ENCODE assay signal across 8 cellular contexts in genomic region chr6:141326426-141326825, GRCh38.
DNase-seq lines count a peak whose midpoint lies in the region; ATAC-seq and TF ChIP-seq lines count a peak whose summit lies in the region.

No MANE protein-coding gene starts in this region.

- ATAC-seq in HG03439 (IDR thresholded peaks at IDR 0.05; ENCODE audit: unreplicated experiment) = peak; percentile 88

- no peaks in the 10 kb centered on the region for H3K4me1 ChIP-seq in Peyer's patch

- peak; percentile 98 for DNase-seq in EL
- DNase-seq in activated CD4-positive, alpha-beta T cell treated with anti-CD3 and anti-CD28 coated beads, Interleukin-2, amount 10 ng/mL, durations not matched to agents 7 days and 5 days = peak; percentile 20
- DNase-seq in fibroblast of the conjunctiva (ENCODE audit: low read depth) = peak; percentile 94
- DNase-seq in stimulated activated CD4-positive, alpha-beta T cell treated with anti-CD3 and anti-CD28 coated beads, Interleukin-15, amount 100 ng/mL, for 24 hours = peak; percentile 59
- no peak for DNase-seq in Kasumi-1 (lab: John Stamatoyannopoulos, UW)
- DNase-seq in SKM-1 (lab: John Stamatoyannopoulos, UW; ENCODE audit: unreplicated experiment) = no peak
- DNase-seq in Peyer's patch = no peak

- H3K27me3 Mint-ChIP-seq in activated CD4-positive, alpha-beta T cell treated with anti-CD3 and anti-CD28 coated beads, Interleukin-2, amount 10 ng/mL, durations not matched to agents 7 days and 5 days = no peaks in the 10 kb centered on the region

- H3K9me3 Mint-ChIP-seq in activated CD4-positive, alpha-beta T cell treated with anti-CD3 and anti-CD28 coated beads, Interleukin-2, amount 10 ng/mL, durations not matched to agents 7 days and 5 days = no peaks in the 10 kb centered on the region

- CTCF ChIA-PET in activated CD4-positive, alpha-beta T cell treated with anti-CD3 and anti-CD28 coated beads, Interleukin-2, amount 10 ng/mL, durations not matched to agents 7 days and 5 days (lab: Charles Lee) = interaction anchor here (0.8 kb wide), 1 partner anchor 235 kb away, joined by 4 read pairs; no protein-coding TSS in a partner anchor

- H3K36me3 ChIP-seq in Peyer's patch = no peaks in the 10 kb centered on the region

- H3K4me3 ChIP-seq in Peyer's patch = peak overlapping the region in 1 of 4 donors; percentile 10

- no peak for TF ChIP-seq POLR2A in Peyer's patch (IDR thresholded peaks at IDR 0.05)

- no peak for TF ChIP-seq CTCF in Peyer's patch (IDR thresholded peaks at IDR 0.05)

- POLR2A ChIA-PET in activated CD4-positive, alpha-beta T cell treated with anti-CD3 and anti-CD28 coated beads, Interleukin-2, amount 10 ng/mL, durations not matched to agents 7 days and 5 days (lab: Charles Lee) = no interaction called here

- H3K36me3 Mint-ChIP-seq in activated CD4-positive, alpha-beta T cell treated with anti-CD3 and anti-CD28 coated beads, Interleukin-2, amount 10 ng/mL, durations not matched to agents 7 days and 5 days (ENCODE audit: low read depth) = no peaks in the 10 kb centered on the region

- H3K27ac ChIP-seq in Peyer's patch = no peak overlapping the region

- no peak overlapping the region for H3K4me3 Mint-ChIP-seq in activated CD4-positive, alpha-beta T cell treated with anti-CD3 and anti-CD28 coated beads, Interleukin-2, amount 10 ng/mL, durations not matched to agents 7 days and 5 days

- no peak overlapping the region for H3K27ac Mint-ChIP-seq in activated CD4-positive, alpha-beta T cell treated with anti-CD3 and anti-CD28 coated beads, Interleukin-2, amount 10 ng/mL, durations not matched to agents 7 days and 5 days

- H3K4me1 Mint-ChIP-seq in activated CD4-positive, alpha-beta T cell treated with anti-CD3 and anti-CD28 coated beads, Interleukin-2, amount 10 ng/mL, durations not matched to agents 7 days and 5 days = peaks cover 8% of the 10 kb centered on the region

- H3K9me3 ChIP-seq in Peyer's patch = no peaks in the 10 kb centered on the region

- H3K27me3 ChIP-seq in Peyer's patch = no peaks in the 10 kb centered on the region

Comparison
In these comparisons a context has a peak if more than half of its experiments do, and no peak if none do; other contexts are left out.
1. DNase-seq: peak in EL (single experiment), activated CD4-positive, alpha-beta T cell treated with anti-CD3 and anti-CD28 coated beads, Interleukin-2, amount 10 ng/mL, durations not matched to agents 7 days and 5 days (single experiment), fibroblast of the conjunctiva (single experiment) and stimulated activated CD4-positive, alpha-beta T cell treated with anti-CD3 and anti-CD28 coated beads, Interleukin-15, amount 100 ng/mL, for 24 hours (single experiment); none in Kasumi-1 (0 of 2), SKM-1 (single experiment) and Peyer's patch (0 of 3).